17 cellular contexts compared by ENCODE assay signal in the genomic region with DNA sequence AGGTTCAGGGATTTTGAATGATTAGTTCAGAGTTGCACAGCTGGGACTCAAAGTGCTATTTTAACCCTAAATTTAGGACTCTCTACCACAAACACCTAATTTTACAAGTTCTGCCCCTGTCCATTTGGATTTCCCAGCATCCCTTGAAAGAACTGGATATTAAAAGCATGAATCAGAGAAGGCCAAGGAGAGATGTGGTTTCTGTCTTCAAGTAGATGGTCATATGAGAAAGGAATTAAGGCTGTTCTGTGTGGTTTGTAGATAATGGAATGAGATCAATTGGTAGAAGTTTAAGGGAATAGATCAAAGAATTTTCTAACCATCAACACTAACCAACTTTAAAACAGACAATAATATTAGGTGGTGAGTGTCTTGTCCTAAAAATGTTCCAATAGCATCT.
DNase-seq lines count a peak whose midpoint lies in the region; TF ChIP-seq lines count a peak whose summit lies in the region.
"Had no signal": no experiment of that assay in that cellular context is flagged by ENCODE, and none has a peak within 500 bp of the region (broad histone marks: within the 10 kb centered on the region; RNA-seq: fewer than 3 reads in every experiment).

No MANE protein-coding gene starts in this region.

- POLR2A ChIA-PET in SK-N-SH (lab: Yijun Ruan, JAX) = no interaction called here

- TF ChIP-seq CTCF in SK-N-SH (IDR thresholded peaks at IDR 0.05) (no peak), ascending aorta (IDR thresholded peaks at IDR 0.05) (no peak)

- no peak for TF ChIP-seq RAD21 in SK-N-SH (IDR thresholded peaks at IDR 0.05; ENCODE audit: low read length)

- no peak overlapping the region for H2AFZ ChIP-seq in SK-N-SH (ENCODE audit: low read depth)

- no peaks in the 10 kb centered on the region for H3K9me3 ChIP-seq in SK-N-SH
- H3K9me3 ChIP-seq in ascending aorta = no peaks in the 10 kb centered on the region
- H3K9me3 ChIP-seq: BLaER1 treated with 17β-estradiol and CSF1 and Interleukin-3, amounts not matched to agents 10 nM and 100 nM; HAP-1 had no signal

- no peaks in the 10 kb centered on the region for H4K20me1 ChIP-seq in SK-N-SH (ENCODE audit: insufficient read depth)
- H4K20me1 ChIP-seq: BLaER1 treated with 17β-estradiol and CSF1 and Interleukin-3, amounts not matched to agents 10 nM and 100 nM had no signal

- H3K36me3 ChIP-seq in SK-N-SH (replicated peaks in 1 of 2; ENCODE audit: control insufficient read depth in 1 of 2, insufficient read depth in 2 of 2, low read length in 1 of 2) (no peaks in the 10 kb centered on the region), ascending aorta (no peaks in the 10 kb centered on the region)
- H3K36me3 ChIP-seq: BLaER1 treated with 17β-estradiol and CSF1 and Interleukin-3, amounts not matched to agents 10 nM and 100 nM; HAP-1 had no signal

- H3K27ac ChIP-seq in SK-N-SH (ENCODE audit: low read depth in 2 of 2, low read length in 1 of 2) (no peak overlapping the region), ascending aorta (no peak overlapping the region)
- H3K27ac ChIP-seq: BLaER1 treated with 17β-estradiol and CSF1 and Interleukin-3, amounts not matched to agents 10 nM and 100 nM had no signal

- H3K9ac ChIP-seq in SK-N-SH = no peak overlapping the region
- H3K9ac ChIP-seq: BLaER1 treated with 17β-estradiol and CSF1 and Interleukin-3, amounts not matched to agents 10 nM and 100 nM had no signal

- no peak overlapping the region for H3K4me2 ChIP-seq in SK-N-SH
- H3K4me2 ChIP-seq: BLaER1 treated with 17β-estradiol and CSF1 and Interleukin-3, amounts not matched to agents 10 nM and 100 nM had no signal

- CTCF ChIA-PET in SK-N-SH (lab: Yijun Ruan, JAX) = interaction anchor here (1.0 kb wide), 1 partner anchor 13 kb away, joined by 3 read pairs; no protein-coding TSS in a partner anchor

- H3K27me3 ChIP-seq in SK-N-SH (ENCODE audit: insufficient read depth) (no peaks in the 10 kb centered on the region), ascending aorta (no peaks in the 10 kb centered on the region)
- H3K27me3 ChIP-seq: BLaER1 treated with 17β-estradiol and CSF1 and Interleukin-3, amounts not matched to agents 10 nM and 100 nM had no signal

- H3F3A ChIP-seq in SK-N-SH (replicated peaks; ENCODE audit: insufficient read depth) = no peaks in the 10 kb centered on the region

- no peaks in the 10 kb centered on the region for H3K9me2 ChIP-seq in SK-N-SH

- H3K4me3 ChIP-seq in SK-N-SH (ENCODE audit: low read depth in 2 of 2, low read length in 1 of 2) = no peak overlapping the region
- no peak overlapping the region for H3K4me3 ChIP-seq in ascending aorta
- H3K4me3 ChIP-seq: BLaER1 treated with 17β-estradiol and CSF1 and Interleukin-3, amounts not matched to agents 10 nM and 100 nM; GM12878; HAP-1 had no signal

- DNase-seq in NCI-H226 (peak; percentile 42), astrocyte of the hippocampus (ENCODE audit: low read depth, low spot score) (peak; percentile 58), iris pigment epithelial cell (ENCODE audit: low read depth) (peak; percentile 12), renal cortical epithelial cell (ENCODE audit: low read depth) (peak; percentile 14), SK-N-SH (no peak), ascending aorta (ENCODE audit: low spot score in 2 of 2) (no peak), NCI-H2196 treated with DMSO at 0.1 percent for 48 hours (lab: John Stamatoyannopoulos, UW; ENCODE audit: unreplicated experiment) (no peak), NCI-H82 (lab: John Stamatoyannopoulos, UW) (no peak)
- DNase-seq: 8988T; Calu3; CD8-positive, alpha-beta T cell; DMS53; DND-41; EL had no signal

- TF ChIP-seq EP300 in SK-N-SH (IDR thresholded peaks at IDR 0.05; ENCODE audit: borderline replicate concordance in 1 of 2, low read depth in 1 of 2, low read length in 1 of 2) = no peak

- intact Hi-C loops in ascending aorta (cut with DNase I) = no loop called here

- peaks cover 0 to 8% of the 10 kb centered on the region in 2 experiments; a peak in 2 of 4 replicates for H3K4me1 ChIP-seq in SK-N-SH (ENCODE audit: control insufficient read depth in 1 of 2, insufficient read depth in 2 of 2, low read depth in 1 of 2, low read length in 1 of 2)
- H3K4me1 ChIP-seq in ascending aorta = no peaks in the 10 kb centered on the region
- H3K4me1 ChIP-seq: BLaER1 treated with 17β-estradiol and CSF1 and Interleukin-3, amounts not matched to agents 10 nM and 100 nM; HAP-1 had no signal

- no peaks in the 10 kb centered on the region for H3K79me2 ChIP-seq in SK-N-SH (ENCODE audit: insufficient read depth)

TF ChIP-seq in SK-N-SH, 30 proteins besides CTCF, POLR2A, EP300 and RAD21:
- TF ChIP-seq ELF1 (IDR thresholded peaks at IDR 0.05) (no peak), YY1 (IDR thresholded peaks at IDR 0.05; ENCODE audit: low read depth) (no peak), SIN3A (IDR thresholded peaks at IDR 0.05; ENCODE audit: borderline replicate concordance, low read depth, low read length) (no peak), FOSL2 (IDR thresholded peaks at IDR 0.05; ENCODE audit: borderline replicate concordance, low read depth) (no peak), GATA2 (CRISPR knock-in tag; IDR thresholded peaks at IDR 0.05) (no peak), TCF12 (IDR thresholded peaks at IDR 0.05) (no peak)
- TF ChIP-seq, protein P1, sequence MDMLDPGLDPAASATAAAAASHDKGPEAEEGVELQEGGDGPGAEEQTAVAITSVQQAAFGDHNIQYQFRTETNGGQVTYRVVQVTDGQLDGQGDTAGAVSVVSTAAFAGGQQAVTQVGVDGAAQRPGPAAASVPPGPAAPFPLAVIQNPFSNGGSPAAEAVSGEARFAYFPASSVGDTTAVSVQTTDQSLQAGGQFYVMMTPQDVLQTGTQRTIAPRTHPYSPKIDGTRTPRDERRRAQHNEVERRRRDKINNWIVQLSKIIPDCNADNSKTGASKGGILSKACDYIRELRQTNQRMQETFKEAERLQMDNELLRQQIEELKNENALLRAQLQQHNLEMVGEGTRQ (IDR thresholded peaks at IDR 0.05; ENCODE audit: borderline replicate concordance, low read depth, low read length) = no peak

Comparison
In these comparisons a context has a peak if more than half of its experiments do, and no peak if none do; other contexts are left out.
1. DNase-seq: peak in NCI-H226 (single experiment), astrocyte of the hippocampus (single experiment), iris pigment epithelial cell (single experiment) and renal cortical epithelial cell (single experiment); none in SK-N-SH (single experiment), ascending aorta (0 of 2), NCI-H2196 treated with DMSO at 0.1 percent for 48 hours (single experiment) and NCI-H82 (single experiment).